Comparison of ENCODE assay signal across 1 cellular context in the genomic region with DNA sequence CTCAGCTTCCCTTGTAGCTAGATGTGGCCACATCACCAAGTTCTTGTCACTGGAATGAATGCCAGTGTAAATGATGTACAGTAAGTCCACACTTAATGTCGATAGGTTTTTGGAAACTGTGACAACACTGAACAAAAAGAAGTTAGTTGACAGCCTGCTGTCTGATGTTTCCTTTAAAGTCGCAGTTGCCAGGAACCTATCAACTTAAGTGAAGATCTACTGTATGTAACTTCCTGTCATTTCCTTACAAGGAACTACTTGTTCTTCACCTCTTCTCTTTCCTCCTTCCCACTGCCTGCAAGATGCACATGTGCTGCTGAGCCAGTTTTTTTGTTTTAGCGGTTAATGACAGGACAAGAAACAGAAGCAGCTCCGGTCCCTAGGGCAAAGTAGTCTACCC.
TF ChIP-seq lines count a peak whose summit lies in the region.

No MANE protein-coding gene starts in this region.

TF ChIP-seq in A549, 52 proteins besides CTCF, POLR2A, EP300 and RAD21 (continued from another document):
- TF ChIP-seq EHF (CRISPR knock-in tag; IDR thresholded peaks at IDR 0.05) (no peak), RARB (CRISPR knock-in tag; IDR thresholded peaks at IDR 0.05) (no peak), CBX8 (IDR thresholded peaks at IDR 0.05) (no peak), MAFK (IDR thresholded peaks at IDR 0.05; ENCODE audit: partially characterized antibody) (no peak), RFX5 (IDR thresholded peaks at IDR 0.05) (no peak)
- TF ChIP-seq, protein P1, sequence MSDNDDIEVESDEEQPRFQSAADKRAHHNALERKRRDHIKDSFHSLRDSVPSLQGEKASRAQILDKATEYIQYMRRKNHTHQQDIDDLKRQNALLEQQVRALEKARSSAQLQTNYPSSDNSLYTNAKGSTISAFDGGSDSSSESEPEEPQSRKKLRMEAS (IDR thresholded peaks at IDR 0.05), result no peak
